Comparison of ENCODE assay signal across 19 cellular contexts in the genomic region with DNA sequence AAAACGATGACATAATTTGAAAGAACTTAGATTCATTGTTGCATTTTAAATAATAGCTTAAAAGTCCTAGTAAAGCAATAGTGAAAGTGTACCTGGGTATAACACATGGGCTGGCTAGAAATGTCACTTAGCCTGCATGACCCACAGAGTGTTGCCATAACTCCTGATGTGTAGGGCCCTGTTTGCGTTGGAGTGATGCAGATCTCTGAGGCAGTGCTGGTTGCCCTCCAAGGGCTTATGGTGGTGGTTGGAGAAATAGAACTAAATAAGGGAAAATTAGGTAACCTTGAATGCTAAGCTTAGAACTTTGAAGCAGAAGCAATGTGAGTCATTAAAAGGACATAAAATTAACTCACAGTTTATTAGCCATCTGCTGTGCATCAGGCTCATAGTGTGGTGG.
DNase-seq lines count a peak whose midpoint lies in the region; ATAC-seq and TF ChIP-seq lines count a peak whose summit lies in the region.
"Had no signal": no experiment of that assay in that cellular context is flagged by ENCODE, and none has a peak within 500 bp of the region (broad histone marks: within the 10 kb centered on the region; RNA-seq: fewer than 3 reads in every experiment).

No MANE protein-coding gene starts in this region.

- DNase-seq in activated CD4-positive, CD25-positive, alpha-beta regulatory T cell (lab: John Stamatoyannopoulos, UW) = no peak
- peak; percentile 43 for DNase-seq in BJ (ENCODE audit: low read depth)
- DNase-seq in activated T-helper 1 cell treated with anti-CD3 and anti-CD28 coated beads, Interleukin-12 subunit alpha, Interleukin-12 subunit beta, Interleukin-2, Interleukin-4 antibody, amounts not matched to agents 30 ng/mL and 10 ng/mL and 1 ng/mL, durations not matched to agents 14 hours and 24 hours and 36 hours (ENCODE audit: low spot score) = no peak
- peak; percentile 49 for DNase-seq in iris pigment epithelial cell (ENCODE audit: low read depth)
- no peak for DNase-seq in GM19238 (ENCODE audit: insufficient read length, low spot score)
- DNase-seq in prostate gland (ENCODE audit: low spot score) = no peak
- DNase-seq in COLO668 (lab: John Stamatoyannopoulos, UW; ENCODE audit: unreplicated experiment) = no peak
- DNase-seq: activated CD8-positive, alpha-beta memory T cell treated with anti-CD3 and anti-CD28 coated beads, Interleukin-2, amount 50 U/mL, for 4 hours; anterior cingulate cortex; Karpas-422; lower lobe of right lung; NCI-H1436 treated with DMSO at 0.1 percent for 48 hours; NCI-H446 treated with DMSO at 0.1 percent for 48 hours; small intestine had no signal

- POLR2A ChIA-PET in BJ (lab: Charles Lee) = interaction anchor here (0.6 kb wide), 1 partner anchor 914 kb away, joined by 4 read pairs; no protein-coding TSS in a partner anchor

- H3K4me1 Mint-ChIP-seq in activated T-helper 1 cell treated with anti-CD3 and anti-CD28 coated beads, Interleukin-12 subunit alpha, Interleukin-12 subunit beta, Interleukin-2, Interleukin-4 antibody, amounts not matched to agents 30 ng/mL and 10 ng/mL and 1 ng/mL, durations not matched to agents 14 hours and 24 hours and 36 hours (ENCODE audit: low read depth) = peaks cover 36% of the 10 kb centered on the region

- H3K9me3 ChIP-seq in prostate gland = no peaks in the 10 kb centered on the region

- CTCF ChIA-PET in BJ (lab: Yijun Ruan, JAX) = interaction anchor here (1.1 to 2.4 kb wide), 2 partner anchors 9 to 10 kb away, joined by 3 to 6 read pairs; no protein-coding TSS in a partner anchor

- peaks cover 52% of the 10 kb centered on the region for H3K9me3 Mint-ChIP-seq in activated T-helper 1 cell treated with anti-CD3 and anti-CD28 coated beads, Interleukin-12 subunit alpha, Interleukin-12 subunit beta, Interleukin-2, Interleukin-4 antibody, amounts not matched to agents 30 ng/mL and 10 ng/mL and 1 ng/mL, durations not matched to agents 14 hours and 24 hours and 36 hours

- peak overlapping the region; percentile 79 for H3K27ac Mint-ChIP-seq in activated T-helper 1 cell treated with anti-CD3 and anti-CD28 coated beads, Interleukin-12 subunit alpha, Interleukin-12 subunit beta, Interleukin-2, Interleukin-4 antibody, amounts not matched to agents 30 ng/mL and 10 ng/mL and 1 ng/mL, durations not matched to agents 14 hours and 24 hours and 36 hours

- TF ChIP-seq CTCF in BJ (IDR thresholded peaks at IDR 0.05; ENCODE audit: insufficient read depth, low read depth, low read length) (no peak), prostate gland (IDR thresholded peaks at IDR 0.05) (no peak)

- intact Hi-C loops in activated T-helper 1 cell treated with anti-CD3 and anti-CD28 coated beads, Interleukin-12 subunit alpha, Interleukin-12 subunit beta, Interleukin-2, Interleukin-4 antibody, amounts not matched to agents 30 ng/mL and 10 ng/mL and 1 ng/mL, durations not matched to agents 14 hours and 24 hours and 36 hours (cut with micrococcal nuclease) = loop anchor here (1.0 to 5.0 kb wide), 5 partner anchors 8 to 315 kb away; partner anchors contain the start of gene CREM
- intact Hi-C loops in prostate gland (cut with DNase I) = no loop called here

- H3K4me1 ChIP-seq in prostate gland (replicated peaks) = no peaks in the 10 kb centered on the region

- H3K27ac ChIP-seq in prostate gland = no peak overlapping the region
- H3K27ac ChIP-seq: gastroesophageal sphincter, lower lobe of right lung, VCaP had no signal

- no peaks in the 10 kb centered on the region for H3K27me3 ChIP-seq in BJ (ENCODE audit: control insufficient read depth, insufficient read depth, low read length)
- no peaks in the 10 kb centered on the region for H3K27me3 ChIP-seq in prostate gland (replicated peaks; ENCODE audit: insufficient read depth)
- H3K27me3 ChIP-seq: gastroesophageal sphincter had no signal

- no peak for TF ChIP-seq POLR2A in prostate gland (IDR thresholded peaks at IDR 0.05)

- ATAC-seq in activated CD4-positive, CD25-positive, alpha-beta regulatory T cell treated with anti-CD3 and anti-CD28 coated beads, Interleukin-2, amount 50 U/mL, for 24 hours = peak; percentile 20 to 42
- ATAC-seq: gastroesophageal sphincter; lower lobe of right lung; stimulated activated memory B cell treated with anti-CD40 and anti-IgM and Interleukin-4, amounts not matched to agents 10 μg/mL and 1 μg/mL and 100 μg/mL, for 72 hours had no signal

- H3K36me3 ChIP-seq in BJ (ENCODE audit: control insufficient read depth, insufficient read depth, low read length) (no peaks in the 10 kb centered on the region), prostate gland (no peaks in the 10 kb centered on the region)
- H3K36me3 ChIP-seq: gastroesophageal sphincter, lower lobe of right lung had no signal

- no peak overlapping the region for H3K4me3 ChIP-seq in BJ (ENCODE audit: low read depth, low read length)
- H3K4me3 ChIP-seq in prostate gland = no peak overlapping the region
- H3K4me3 ChIP-seq: gastroesophageal sphincter, lower lobe of right lung had no signal

- 96% methylated on average over 2 of the region's 2 CpGs for WGBS in prostate gland

- no peak overlapping the region for H3K4me3 Mint-ChIP-seq in activated T-helper 1 cell treated with anti-CD3 and anti-CD28 coated beads, Interleukin-12 subunit alpha, Interleukin-12 subunit beta, Interleukin-2, Interleukin-4 antibody, amounts not matched to agents 30 ng/mL and 10 ng/mL and 1 ng/mL, durations not matched to agents 14 hours and 24 hours and 36 hours
- H3K4me3 Mint-ChIP-seq: stimulated activated memory B cell treated with anti-CD40 and anti-IgM and Interleukin-4, amounts not matched to agents 10 μg/mL and 1 μg/mL and 100 μg/mL, for 72 hours had no signal

- peaks cover 2% of the 10 kb centered on the region for H3K27me3 Mint-ChIP-seq in activated T-helper 1 cell treated with anti-CD3 and anti-CD28 coated beads, Interleukin-12 subunit alpha, Interleukin-12 subunit beta, Interleukin-2, Interleukin-4 antibody, amounts not matched to agents 30 ng/mL and 10 ng/mL and 1 ng/mL, durations not matched to agents 14 hours and 24 hours and 36 hours (ENCODE audit: insufficient read depth)
- H3K27me3 Mint-ChIP-seq: CD4-positive, CD25-positive, alpha-beta regulatory T cell; stimulated activated memory B cell treated with anti-CD40 and anti-IgM and Interleukin-4, amounts not matched to agents 10 μg/mL and 1 μg/mL and 100 μg/mL, for 72 hours had no signal

- H3K36me3 Mint-ChIP-seq in activated T-helper 1 cell treated with anti-CD3 and anti-CD28 coated beads, Interleukin-12 subunit alpha, Interleukin-12 subunit beta, Interleukin-2, Interleukin-4 antibody, amounts not matched to agents 30 ng/mL and 10 ng/mL and 1 ng/mL, durations not matched to agents 14 hours and 24 hours and 36 hours (ENCODE audit: low read depth) = peaks cover 35% of the 10 kb centered on the region

Comparison
In these comparisons a context has a peak if more than half of its experiments do, and no peak if none do; other contexts are left out.
1. DNase-seq: peak in BJ (single experiment) and iris pigment epithelial cell (single experiment); none in activated CD4-positive, CD25-positive, alpha-beta regulatory T cell (0 of 4), activated T-helper 1 cell treated with anti-CD3 and anti-CD28 coated beads, Interleukin-12 subunit alpha, Interleukin-12 subunit beta, Interleukin-2, Interleukin-4 antibody, amounts not matched to agents 30 ng/mL and 10 ng/mL and 1 ng/mL, durations not matched to agents 14 hours and 24 hours and 36 hours (single experiment), GM19238 (single experiment), prostate gland (single experiment) and COLO668 (single experiment).